ENCODE assay signal across 8 cellular contexts in the genomic region with DNA sequence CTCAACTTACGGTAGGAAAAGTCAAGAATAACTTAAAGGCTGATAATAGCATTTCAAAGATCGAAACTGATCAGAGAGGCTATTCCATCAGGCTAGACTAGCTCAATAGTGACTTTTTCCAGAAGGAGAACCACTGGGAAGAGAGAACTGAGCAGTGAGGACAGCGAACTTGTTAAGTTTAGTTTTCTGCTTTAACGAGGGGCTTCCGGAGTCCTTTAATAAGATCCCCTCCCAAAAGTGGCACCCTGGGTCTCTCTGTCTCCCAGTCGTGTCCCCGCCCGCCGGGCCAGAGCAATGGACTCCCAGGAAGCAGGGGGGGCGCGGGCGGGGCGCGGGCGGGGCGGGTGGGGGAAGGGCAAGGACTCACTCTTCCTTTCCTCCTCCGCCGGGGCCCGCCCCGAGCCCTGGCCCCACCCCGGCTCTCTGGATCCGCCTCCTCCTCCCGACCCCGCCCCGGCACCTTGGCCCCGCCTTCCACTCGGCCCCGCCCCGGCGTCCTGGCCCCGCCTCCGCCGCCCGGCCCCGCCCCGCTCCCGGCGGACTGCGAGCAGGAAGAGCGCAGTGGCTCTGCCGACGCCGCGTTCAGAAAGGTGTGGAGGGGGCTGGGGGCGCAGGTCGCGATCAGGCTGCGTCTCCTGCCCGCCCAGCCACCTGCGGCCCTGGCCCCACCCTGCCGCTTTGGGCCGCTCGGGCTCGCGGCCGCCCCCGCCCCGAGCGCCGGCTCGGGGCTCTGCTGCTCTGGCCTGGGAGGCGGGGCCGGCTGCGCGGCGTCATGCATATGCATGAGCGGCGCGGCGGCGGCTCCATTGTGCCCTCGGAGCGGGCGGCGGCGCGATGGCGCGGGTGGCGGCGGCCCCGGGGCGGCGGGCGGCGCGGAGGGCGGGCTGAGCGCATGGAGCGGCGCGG.
A peak's percentile ranks its signal among the peaks of the same experiment; 100 is the strongest.
DNase-seq lines count a peak whose midpoint lies in the region; ATAC-seq and TF ChIP-seq lines count a peak whose summit lies in the region.

A gene with protein sequence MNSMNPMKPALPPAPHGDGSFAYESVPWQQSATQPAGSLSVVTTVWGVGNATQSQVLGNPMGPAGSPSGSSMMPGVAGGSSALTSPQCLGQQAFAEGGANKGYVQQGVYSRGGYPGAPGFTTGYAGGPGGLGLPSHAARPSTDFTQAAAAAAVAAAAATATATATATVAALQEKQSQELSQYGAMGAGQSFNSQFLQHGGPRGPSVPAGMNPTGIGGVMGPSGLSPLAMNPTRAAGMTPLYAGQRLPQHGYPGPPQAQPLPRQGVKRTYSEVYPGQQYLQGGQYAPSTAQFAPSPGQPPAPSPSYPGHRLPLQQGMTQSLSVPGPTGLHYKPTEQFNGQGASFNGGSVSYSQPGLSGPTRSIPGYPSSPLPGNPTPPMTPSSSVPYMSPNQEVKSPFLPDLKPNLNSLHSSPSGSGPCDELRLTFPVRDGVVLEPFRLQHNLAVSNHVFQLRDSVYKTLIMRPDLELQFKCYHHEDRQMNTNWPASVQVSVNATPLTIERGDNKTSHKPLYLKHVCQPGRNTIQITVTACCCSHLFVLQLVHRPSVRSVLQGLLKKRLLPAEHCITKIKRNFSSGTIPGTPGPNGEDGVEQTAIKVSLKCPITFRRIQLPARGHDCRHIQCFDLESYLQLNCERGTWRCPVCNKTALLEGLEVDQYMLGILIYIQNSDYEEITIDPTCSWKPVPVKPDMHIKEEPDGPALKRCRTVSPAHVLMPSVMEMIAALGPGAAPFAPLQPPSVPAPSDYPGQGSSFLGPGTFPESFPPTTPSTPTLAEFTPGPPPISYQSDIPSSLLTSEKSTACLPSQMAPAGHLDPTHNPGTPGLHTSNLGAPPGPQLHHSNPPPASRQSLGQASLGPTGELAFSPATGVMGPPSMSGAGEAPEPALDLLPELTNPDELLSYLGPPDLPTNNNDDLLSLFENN (plus strand): TSS at position 806 of the 906 bp plus-strand sequence. CDS start 7,403 bp downstream, outside the sequence.

- peak within 1 kb of the TSS; percentile 96 for H3K4me3 ChIP-seq in AG09309 (ENCODE audit: control insufficient read depth, low read depth, low read length)

- DNase-seq in AG09309 (ENCODE audit: low read depth) (peak; percentile 42), NCI-H446 (lab: John Stamatoyannopoulos, UW) (peak; percentile 84 to 94), cerebellar cortex (ENCODE audit: low spot score) (peak; percentile 86), islet precursor cell (peak; percentile 96)
- peak; percentile 95 for DNase-seq in activated CD4-positive, CD25-positive, alpha-beta regulatory T cell treated with anti-CD3 and anti-CD28 coated beads, Interleukin-2, amount 50 U/mL, for 72 hours
- DNase-seq in stimulated activated CD4-positive, alpha-beta T cell treated with anti-CD3 and anti-CD28 coated beads, Interleukin-12 subunit alpha, Interleukin-12 subunit beta, amount 100 ng/mL, for 4 hours = peak; percentile 93

- ATAC-seq in GM19025 (IDR thresholded peaks at IDR 0.05; ENCODE audit: low read depth, unreplicated experiment) (peak; percentile 64), HG03280 (IDR thresholded peaks at IDR 0.05; ENCODE audit: unreplicated experiment) (peak; percentile 82)

- TF ChIP-seq CTCF in AG09309 (IDR thresholded peaks at IDR 0.05; ENCODE audit: control insufficient read depth, insufficient read depth, low read depth, low read length, missing control alignments) = no peak

Comparison
In these comparisons a context has a peak if more than half of its experiments do, and no peak if none do; other contexts are left out.
1. Peak in every context shown above with its lines: DNase-seq, ATAC-seq and H3K4me3 ChIP-seq.
2. DNase-seq: peak in every context shown above with its lines; median percentile 96 in islet precursor cell; 95 in activated CD4-positive, CD25-positive, alpha-beta regulatory T cell treated with anti-CD3 and anti-CD28 coated beads, Interleukin-2, amount 50 U/mL, for 72 hours; 93 in stimulated activated CD4-positive, alpha-beta T cell treated with anti-CD3 and anti-CD28 coated beads, Interleukin-12 subunit alpha, Interleukin-12 subunit beta, amount 100 ng/mL, for 4 hours; 89 in NCI-H446; 86 in cerebellar cortex; 42 in AG09309.